ENCODE assay signal across 1 cellular context in genomic region chr1:155241851-155242264, GRCh38.
TF ChIP-seq lines count a peak whose summit lies in the region.

No MANE protein-coding gene starts in this region.

TF ChIP-seq in H1, 55 proteins besides CTCF, POLR2A, EP300 and RAD21:
- no peak for TF ChIP-seq RFX5 (IDR thresholded peaks at IDR 0.05; ENCODE audit: borderline replicate concordance, low read depth, low read length)
- TF ChIP-seq BRCA1 (IDR thresholded peaks at IDR 0.05; ENCODE audit: low read depth, low read length), result no peak
- no peak for TF ChIP-seq USF2 (IDR thresholded peaks at IDR 0.05; ENCODE audit: low read length)
- no peak for TF ChIP-seq TBP (IDR thresholded peaks at IDR 0.05; ENCODE audit: low read depth, low read length)
- TF ChIP-seq TAF7 (optimal IDR thresholded peaks at IDR 0.05; ENCODE audit: borderline replicate concordance, low read depth, low read length), result no peak
- no peak for TF ChIP-seq SRF (IDR thresholded peaks at IDR 0.05; ENCODE audit: low read depth, low read length)
- TF ChIP-seq GTF2F1 (IDR thresholded peaks at IDR 0.05; ENCODE audit: borderline replicate concordance, low read depth, low read length), result no peak
